26 cellular contexts compared by ENCODE assay signal in genomic region chr12:24246921-24247320, GRCh38.
"Had no signal": no experiment of that assay in that cellular context is flagged by ENCODE, and none has a peak within 500 bp of the region (broad histone marks: within the 10 kb centered on the region; RNA-seq: fewer than 3 reads in every experiment).

No MANE protein-coding gene starts in this region.

- H3K27me3 ChIP-seq: adrenal gland, breast epithelium had no signal

- H3K4me3 ChIP-seq: adrenal gland, breast epithelium, SK-N-MC had no signal

- FAIRE-seq: RCC 7860, TTC549 had no signal

- H3K36me3 ChIP-seq: adrenal gland, breast epithelium had no signal

- DNase-seq: activated CD4-positive, alpha-beta memory T cell treated with anti-CD3 and anti-CD28 coated beads for 36 hours; activated CD4-positive, alpha-beta T cell treated with anti-CD3 and anti-CD28 coated beads, Interleukin-2, amount 10 ng/mL, durations not matched to agents 7 days and 5 days; activated CD4-positive, CD25-positive, alpha-beta regulatory T cell; activated naive CD4-positive, alpha-beta T cell treated with anti-CD3 and anti-CD28 coated beads, Interleukin-2, amount 50 U/mL, for 16 hours; activated naive CD8-positive, alpha-beta T cell treated with anti-CD3 and anti-CD28 coated beads, Interleukin-2, amount 10 ng/mL, durations not matched to agents 7 days and 5 days; activated T-cell treated with anti-CD3 and anti-CD28 coated beads for 4 hours; activated T-cell treated with anti-CD3 and anti-CD28 coated beads, Interleukin-2, amount 50 U/mL, for 72 hours; adrenal gland; anterior cingulate cortex; caudate nucleus; KG1; NCI-H1048; NCI-H146; NCI-H187 treated with DMSO at 0.1 percent for 48 hours; NCI-H2081 treated with DMSO at 0.1 percent for 48 hours; NCI-H446; NCI-H524; PC-3; SHP77 treated with DMSO at 0.1 percent for 48 hours; T-cell; T-helper 2 cell; T1000 had no signal
